26 cellular contexts compared by ENCODE assay signal in the genomic region with DNA sequence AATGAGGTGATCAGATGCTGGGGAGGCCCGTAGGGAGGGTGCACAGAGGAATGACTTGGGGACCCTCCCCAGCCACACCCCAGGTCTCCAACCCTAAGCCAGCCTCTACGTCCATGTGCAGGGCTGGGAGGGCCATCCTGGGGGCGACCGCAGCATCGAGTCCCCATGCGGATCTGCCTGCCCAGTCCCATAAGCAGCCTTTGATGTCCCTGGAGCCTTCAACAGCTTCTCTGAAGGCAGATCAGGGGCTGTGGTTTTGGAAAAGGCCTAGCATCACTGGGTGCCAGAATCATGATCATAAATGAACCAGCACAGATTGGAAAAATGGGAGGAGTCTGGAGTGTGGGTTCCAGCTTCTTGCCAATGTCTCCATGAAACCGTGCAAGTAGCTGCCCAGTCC. TPM values are rescaled to one million over a fixed set of nuclear protein-coding genes. Genes with fewer than 3 reads are reported as not detected.
DNase-seq lines count a peak whose midpoint lies in the region; TF ChIP-seq lines count a peak whose summit lies in the region.
"Had no signal": no experiment of that assay in that cellular context is flagged by ENCODE, and none has a peak within 500 bp of the region (broad histone marks: within the 10 kb centered on the region; RNA-seq: fewer than 3 reads in every experiment).

No MANE protein-coding gene starts in this region.

- H3K4me3 ChIP-seq in thymus (ENCODE audit: low read length): no peak overlapping the region
- H3K4me3 ChIP-seq in testis: no peak overlapping the region
- H3K4me3 ChIP-seq: adrenal gland, breast epithelium, HAP-1, pancreas, smooth muscle cell, upper lobe of right lung had no signal

- H3K36me3 ChIP-seq in thymus (ENCODE audit: control insufficient read depth, insufficient read depth): no peaks in the 10 kb centered on the region
- H3K36me3 ChIP-seq in testis (ENCODE audit: low read depth, missing control alignments): no peaks in the 10 kb centered on the region
- H3K36me3 ChIP-seq: adrenal gland, breast epithelium, HAP-1, pancreas, upper lobe of right lung had no signal

- DNase-seq in EH (ENCODE audit: low read depth) (peak; percentile 62), RPMI7951 (ENCODE audit: low read depth) (peak; percentile 91), fibroblast of gingiva (ENCODE audit: low read depth) (peak; percentile 62), cerebellum (ENCODE audit: low spot score) (no peak), GM19240 (ENCODE audit: insufficient read length, low spot score) (no peak), testis (no peak)
- DNase-seq: activated CD4-positive, alpha-beta T cell treated with anti-CD3 and anti-CD28 coated beads, Interleukin-2, amount 10 ng/mL, durations not matched to agents 24 days and 14 days; activated naive CD4-positive, alpha-beta T cell treated with Interleukin-2 at 50 U/mL for 16 hours; activated T-cell treated with anti-CD3 and anti-CD28 coated beads, Interleukin-2, amount 50 U/mL, for 72 hours; AML-193; DMS153; effector CD8-positive, alpha-beta T cell; NCI-H146; NCI-H446 treated with DMSO at 0.1 percent for 48 hours; nephron progenitor cell; pancreas; stimulated activated CD4-positive, alpha-beta T cell treated with anti-CD3 and anti-CD28 coated beads, Interleukin-1b, Interleukin-23, amount 100 ng/mL, for 48 hours; upper lobe of right lung had no signal

- TF ChIP-seq CTCF in testis (IDR thresholded peaks at IDR 0.05): no peak

- H3K27ac ChIP-seq in thymus (ENCODE audit: low read depth) (peak overlapping the region; percentile 36), testis (no peak overlapping the region)
- H3K27ac ChIP-seq: adrenal gland, breast epithelium, epithelial cell of prostate, pancreas, upper lobe of right lung, VCaP had no signal

- intact Hi-C loops in testis (cut with DNase I; ENCODE audit: low total_unique reads): no loop called here

- H3K27me3 ChIP-seq in thymus (ENCODE audit: control insufficient read depth, insufficient read depth) (no peaks in the 10 kb centered on the region), testis (no peaks in the 10 kb centered on the region)
- H3K27me3 ChIP-seq: adrenal gland, pancreas, upper lobe of right lung had no signal

- WGBS in thymus: 96% methylated on average over 7 of the region's 7 CpGs
- 92% methylated on average over 6 to 7 of the region's 7 CpGs for WGBS in testis, 2 donors

- no peak for TF ChIP-seq POLR2A in testis (IDR thresholded peaks at IDR 0.05)

- H3K4me1 ChIP-seq in thymus (ENCODE audit: control insufficient read depth, insufficient read depth, low read length): peaks cover 21% of the 10 kb centered on the region
- H3K4me1 ChIP-seq in testis: peaks cover 12% of the 10 kb centered on the region
- H3K4me1 ChIP-seq: breast epithelium, HAP-1 had no signal

- no peaks in the 10 kb centered on the region for H3K9me3 ChIP-seq in thymus (ENCODE audit: control insufficient read depth)
- H3K9me3 ChIP-seq in testis: no peaks in the 10 kb centered on the region
- H3K9me3 ChIP-seq: adrenal gland, breast epithelium, HAP-1, pancreas, upper lobe of right lung had no signal

RNA-seq across cellular contexts. Expression of gene TOX2, which starts 22.9 kb away (rescaled TPM):
- 24.7 and 25.4 TPM in 2 replicates for total RNA-seq in RPMI7951 (2014; rRNA removed; shearing (Covaris generic))
- polyA plus RNA-seq in thymus (75.8 TPM), testis (ENCODE audit: insufficient read depth, low read depth, low replicate concordance) (43.8 TPM)
- total RNA-seq in cerebellum (0.54 TPM), testis (10 to 100 TPM; 48.1 to 67.0 TPM)
- total RNA-seq: G401 had no signal

Comparison
In these comparisons a context has a peak if more than half of its experiments do, and no peak if none do; other contexts are left out.
1. DNase-seq: peak in EH (single experiment), RPMI7951 (single experiment) and fibroblast of gingiva (single experiment); none in cerebellum (single experiment), GM19240 (single experiment) and testis (single experiment).
2. RNA of gene TOX2, which starts 22.9 kb away (total RNA-seq): 48.1 to 67.0 TPM in testis and 24.7 to 25.4 TPM in RPMI7951; 0.54 TPM in cerebellum (single experiment); every median in the first group is over 10 times any median in the second.